ENCODE assay signal across 19 cellular contexts in the genomic region with DNA sequence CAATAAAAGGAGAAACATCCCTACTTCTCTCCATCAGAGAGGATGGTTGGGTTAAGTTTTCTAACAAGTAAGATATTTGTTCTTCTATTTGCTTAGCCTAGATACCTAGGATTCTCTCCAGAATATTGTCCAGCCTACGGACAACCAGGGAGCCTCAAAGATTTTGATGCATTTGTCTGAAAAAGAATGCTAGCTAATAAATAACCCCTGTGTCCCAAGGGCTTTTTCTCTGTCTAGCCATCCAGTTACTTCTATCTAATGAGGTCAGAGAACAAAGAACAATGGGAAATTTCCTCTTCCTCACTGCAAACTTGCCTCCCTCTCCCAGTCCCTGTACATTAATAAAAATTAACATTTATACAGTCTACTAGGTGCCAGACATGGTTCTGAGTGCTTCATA. TPM values are rescaled to one million over a fixed set of nuclear protein-coding genes. Genes with fewer than 3 reads are reported as not detected.
A peak's percentile ranks its signal among the peaks of the same experiment; 100 is the strongest.
DNase-seq lines count a peak whose midpoint lies in the region; ATAC-seq and TF ChIP-seq lines count a peak whose summit lies in the region.
"Had no signal": no experiment of that assay in that cellular context is flagged by ENCODE, and none has a peak within 500 bp of the region (broad histone marks: within the 10 kb centered on the region; RNA-seq: fewer than 3 reads in every experiment).

No MANE protein-coding gene starts in this region.

- H3K27ac Mint-ChIP-seq in activated naive CD4-positive, alpha-beta T cell treated with anti-CD3 and anti-CD28 coated beads, Interleukin-2, amount 10 ng/mL, durations not matched to agents 7 days and 5 days = no peak overlapping the region
- H3K27ac Mint-ChIP-seq: natural killer cell treated with Interleukin-12 subunit alpha and Interleukin-12 subunit beta and Interleukin-15 and Interleukin-18, amount 100 ng/mL, for 72 hours had no signal

- H3K27me3 ChIP-seq in heart right ventricle (no peaks in the 10 kb centered on the region), gastroesophageal sphincter (no peaks in the 10 kb centered on the region), neuronal stem cell (ENCODE audit: control insufficient read depth in 3 of 3, insufficient read depth in 3 of 3, low read depth in 1 of 3, low read length in 3 of 3) (no peaks in the 10 kb centered on the region), aorta (ENCODE audit: control insufficient read depth in 1 of 2, insufficient read depth in 2 of 2, low read length in 1 of 2) (no peaks in the 10 kb centered on the region)
- H3K27me3 ChIP-seq: SJCRH30, thyroid gland had no signal

- H2AK5ac ChIP-seq in neuronal stem cell (ENCODE audit: low read depth, low read length) = no peak overlapping the region

- H3K4me2 ChIP-seq in neuronal stem cell (ENCODE audit: insufficient read depth, low read length, poor library complexity, severe bottlenecking) = no peak overlapping the region

- CTCF ChIA-PET in activated naive CD4-positive, alpha-beta T cell treated with anti-CD3 and anti-CD28 coated beads, Interleukin-2, amount 10 ng/mL, durations not matched to agents 7 days and 5 days (lab: Charles Lee) = no interaction called here

- no peak overlapping the region for H3K4me3 Mint-ChIP-seq in activated naive CD4-positive, alpha-beta T cell treated with anti-CD3 and anti-CD28 coated beads, Interleukin-2, amount 10 ng/mL, durations not matched to agents 7 days and 5 days
- H3K4me3 Mint-ChIP-seq: natural killer cell treated with Interleukin-12 subunit alpha and Interleukin-12 subunit beta and Interleukin-15 and Interleukin-18, amount 100 ng/mL, for 72 hours had no signal

- H3K36me3 ChIP-seq in heart right ventricle = no peaks in the 10 kb centered on the region
- no peaks in the 10 kb centered on the region for H3K36me3 ChIP-seq in gastroesophageal sphincter
- H3K36me3 ChIP-seq in neuronal stem cell (replicated peaks in 1 of 2; ENCODE audit: control insufficient read depth in 2 of 2, insufficient read depth in 2 of 2, low read length in 2 of 2) = no peaks in the 10 kb centered on the region
- no peaks in the 10 kb centered on the region for H3K36me3 ChIP-seq in aorta (ENCODE audit: control insufficient read depth in 1 of 2, insufficient read depth in 2 of 2, low read length in 1 of 2)
- H3K36me3 ChIP-seq: SJCRH30, thyroid gland had no signal

- no peak overlapping the region for H3K18ac ChIP-seq in neuronal stem cell (ENCODE audit: low read length)

- no peak overlapping the region for H2BK5ac ChIP-seq in neuronal stem cell (ENCODE audit: low read length)

- TF ChIP-seq POLR2A in gastroesophageal sphincter (IDR thresholded peaks at IDR 0.05) = no peak

- H2BK15ac ChIP-seq in neuronal stem cell (ENCODE audit: low read length) = no peak overlapping the region

- no peak overlapping the region for H4K8ac ChIP-seq in neuronal stem cell (ENCODE audit: low read depth, low read length)

- H3K27me3 Mint-ChIP-seq in activated naive CD4-positive, alpha-beta T cell treated with anti-CD3 and anti-CD28 coated beads, Interleukin-2, amount 10 ng/mL, durations not matched to agents 7 days and 5 days = no peaks in the 10 kb centered on the region

- H3K9me3 Mint-ChIP-seq in activated naive CD4-positive, alpha-beta T cell treated with anti-CD3 and anti-CD28 coated beads, Interleukin-2, amount 10 ng/mL, durations not matched to agents 7 days and 5 days = no peaks in the 10 kb centered on the region
- H3K9me3 Mint-ChIP-seq: natural killer cell treated with Interleukin-12 subunit alpha and Interleukin-12 subunit beta and Interleukin-15 and Interleukin-18, amount 100 ng/mL, for 72 hours had no signal

- TF ChIP-seq CTCF in heart right ventricle (IDR thresholded peaks at IDR 0.05) (no peak), gastroesophageal sphincter (IDR thresholded peaks at IDR 0.05) (no peak)

- no peaks in the 10 kb centered on the region for H3K9me3 ChIP-seq in heart right ventricle
- no peaks in the 10 kb centered on the region for H3K9me3 ChIP-seq in gastroesophageal sphincter
- no peaks in the 10 kb centered on the region for H3K9me3 ChIP-seq in neuronal stem cell (replicated peaks in 1 of 2; ENCODE audit: control insufficient read depth in 2 of 2, insufficient read depth in 1 of 2, low read depth in 1 of 2, low read length in 2 of 2)
- no peaks in the 10 kb centered on the region for H3K9me3 ChIP-seq in aorta (ENCODE audit: control insufficient read depth, low read length)
- H3K9me3 ChIP-seq: SJCRH30, thyroid gland had no signal

- no peaks in the 10 kb centered on the region for H3K4me1 Mint-ChIP-seq in activated naive CD4-positive, alpha-beta T cell treated with anti-CD3 and anti-CD28 coated beads, Interleukin-2, amount 10 ng/mL, durations not matched to agents 7 days and 5 days

- TF ChIP-seq EP300 in gastroesophageal sphincter (IDR thresholded peaks at IDR 0.05) = no peak

- H3K27ac ChIP-seq in heart right ventricle = peak overlapping the region in 5 of 10 donors; percentile 26 to 57 (median 33)
- H3K27ac ChIP-seq in gastroesophageal sphincter = peak overlapping the region; percentile 1 to 74 (median 49)
- H3K27ac ChIP-seq in neuronal stem cell (replicated peaks; ENCODE audit: low read length) = no peak overlapping the region
- H3K27ac ChIP-seq in aorta (ENCODE audit: low read depth in 1 of 2, low read length in 2 of 2) = peak overlapping the region; percentile 19 to 93
- H3K27ac ChIP-seq: SJCRH30, thyroid gland had no signal

- 50 to 64% methylated on average over 1 of the region's 1 CpG for WGBS in heart right ventricle, 2 donors
- 33 to 44% methylated on average over 1 of the region's 1 CpG for WGBS in gastroesophageal sphincter (ENCODE audit: low coverage in 1 of 2), 2 donors
- no CpG with 5 or more reads among the region's 1 CpG for WGBS in neuronal stem cell (ENCODE audit: extremely low coverage in 2 of 2, insufficient read length in 2 of 2, insufficient replicate concordance in 1 of 2), 2 donors
- 0 to 6% methylated on average over 1 of the region's 1 CpG for WGBS in aorta, 2 donors

- no peak overlapping the region for H3K4ac ChIP-seq in neuronal stem cell (ENCODE audit: low read length)

- ATAC-seq in heart right ventricle (no peak), gastroesophageal sphincter (no peak), aorta (ENCODE audit: low FRiP score) (no peak), HG02870 (IDR thresholded peaks at IDR 0.05; ENCODE audit: unreplicated experiment) (no peak)
- ATAC-seq: HepG2; natural killer cell treated with Interleukin-12 subunit alpha and Interleukin-12 subunit beta and Interleukin-15 and Interleukin-18, amount 100 ng/mL, for 72 hours; sciatic nerve had no signal

- H3K4me3 ChIP-seq in heart right ventricle (peak overlapping the region in 9 of 10 donors; percentile 18 to 53 (median 36)), gastroesophageal sphincter (peak overlapping the region; percentile 33 to 44), neuronal stem cell (ENCODE audit: low read length in 2 of 2) (no peak overlapping the region), aorta (ENCODE audit: low read length in 2 of 2) (peak overlapping the region; percentile 94 to 99)
- H3K4me3 ChIP-seq: SJCRH30, thyroid gland had no signal

- intact Hi-C loops in heart right ventricle (cut with DNase I) (loop anchor here in 2 of 10 donors (10.0 kb wide), 1 partner anchor 103 kb away; no protein-coding TSS in a partner anchor), cardiac septum (cut with DNase I) (loop anchor here (10.0 kb wide), 1 partner anchor 113 kb away; no protein-coding TSS in a partner anchor), aorta (cut with DNase I) (loop anchor here (5.0 to 10.0 kb wide), 3 partner anchors 45 to 113 kb away; no protein-coding TSS in a partner anchor)

- DNase-seq in heart right ventricle (no peak), cardiac septum (ENCODE audit: low spot score) (no peak), neuronal stem cell (ENCODE audit: low spot score) (no peak), aorta (no peak), occipital lobe (lab: John Stamatoyannopoulos, UW) (no peak)
- DNase-seq in activated naive CD4-positive, alpha-beta T cell treated with anti-CD3 and anti-CD28 coated beads, Interleukin-2, amount 10 ng/mL, durations not matched to agents 7 days and 5 days = no peak
- DNase-seq: activated gamma-delta T cell treated with Interleukin-2 at 50 U/mL for 16 hours; DND-41; NCI-H1930; NCI-H510A; SJCRH30; stimulated activated CD4-positive, alpha-beta T cell treated with anti-CD3 and anti-CD28 coated beads, Interleukin-1b, Interleukin-23, amount 100 ng/mL, for 48 hours; T1000; thyroid gland had no signal

- H3K4me1 ChIP-seq in heart right ventricle (peaks cover 0 to 21% (median 0%) of the 10 kb centered on the region in 9 donors), gastroesophageal sphincter (peaks cover 0 to 25% (median 0%) of the 10 kb centered on the region in 3 donors), neuronal stem cell (ENCODE audit: control insufficient read depth in 2 of 2, insufficient read depth in 1 of 2, low read depth in 1 of 2, low read length in 2 of 2) (peaks cover 1 to 9% of the 10 kb centered on the region in 2 donors), aorta (ENCODE audit: control insufficient read depth in 1 of 2, insufficient read depth in 2 of 2, low read length in 2 of 2) (peaks cover 2 to 3% of the 10 kb centered on the region in 2 donors)
- H3K4me1 ChIP-seq: SJCRH30, thyroid gland had no signal

- H4K91ac ChIP-seq in neuronal stem cell (ENCODE audit: low read depth, low read length, poor library complexity) = no peak overlapping the region

- H3K23ac ChIP-seq in neuronal stem cell (ENCODE audit: low read depth, low read length, poor library complexity) = no peak overlapping the region

- no peaks in the 10 kb centered on the region for H3K36me3 Mint-ChIP-seq in activated naive CD4-positive, alpha-beta T cell treated with anti-CD3 and anti-CD28 coated beads, Interleukin-2, amount 10 ng/mL, durations not matched to agents 7 days and 5 days
- H3K36me3 Mint-ChIP-seq: natural killer cell treated with Interleukin-12 subunit alpha and Interleukin-12 subunit beta and Interleukin-15 and Interleukin-18, amount 100 ng/mL, for 72 hours had no signal

- no peak overlapping the region for H2BK12ac ChIP-seq in neuronal stem cell (ENCODE audit: low read length)

- no peaks in the 10 kb centered on the region for H3K79me1 ChIP-seq in neuronal stem cell (ENCODE audit: low read depth, low read length)

- H2AFZ ChIP-seq in neuronal stem cell (ENCODE audit: low read length) = peak overlapping the region; percentile 15

- no peak overlapping the region for H3K14ac ChIP-seq in neuronal stem cell (ENCODE audit: low read length)

- no peak overlapping the region for H3K9ac ChIP-seq in neuronal stem cell (ENCODE audit: low read depth, low read length, poor library complexity)

- H2BK120ac ChIP-seq in neuronal stem cell (ENCODE audit: low read depth, low read length) = no peak overlapping the region

RNA-seq across cellular contexts. Expression of a gene that starts 0.8 kb away (rescaled TPM):
- 100 to 1,000 TPM; 120 to 393 (median 207) TPM for total RNA-seq in heart right ventricle
- polyA plus RNA-seq in heart right ventricle = 100 to 1,000 TPM in 1 of 2 donors, 10 to 100 TPM in 1; 83.9 to 130 TPM
- 223 TPM for total RNA-seq in cardiac septum
- total RNA-seq in gastroesophageal sphincter = 100 to 1,000 TPM; 267 to 427 (median 386) TPM
- polyA plus RNA-seq in neuronal stem cell (2013, experiment 1 of 2) = 45.2 TPM
- polyA plus RNA-seq in neuronal stem cell (2013, experiment 2 of 2) = 46.0 TPM
- total RNA-seq in aorta = 1,000 to 10,000 TPM; 1,469 to 2,702 TPM
- 1,000 to 10,000 TPM in 1 of 2 donors, 100 to 1,000 TPM in 1; 983 to 1,112 TPM for polyA plus RNA-seq in aorta
- total RNA-seq in occipital lobe = 15.8 TPM

Comparison
In these comparisons a context has a peak if more than half of its experiments do, and no peak if none do; other contexts are left out.
1. H3K4me3 ChIP-seq: peak in heart right ventricle (9 of 10), gastroesophageal sphincter (2 of 2) and aorta (2 of 2); none in neuronal stem cell (0 of 2).